6 cellular contexts compared by ENCODE assay signal in genomic region chr19:12913871-12914690, GRCh38. TPM values are rescaled to one million over a fixed set of nuclear protein-coding genes. Genes with fewer than 3 reads are reported as not detected.
DNase-seq lines count a peak whose midpoint lies in the region; ATAC-seq and TF ChIP-seq lines count a peak whose summit lies in the region.

No MANE protein-coding gene starts in this region.

- peak overlapping the region; percentile 77 for H3K4me3 Mint-ChIP-seq in T-helper 2 cell treated with Interferon-gamma antibody and Interleukin-4, amounts not matched to agents 5 μg/mL and 100 μg/mL, for 36 hours

- H3K27me3 ChIP-seq in upper lobe of left lung (no peaks in the 10 kb centered on the region), foreskin keratinocyte (no peaks in the 10 kb centered on the region)

- peaks cover 17% of the 10 kb centered on the region for H3K4me1 Mint-ChIP-seq in T-helper 2 cell treated with Interferon-gamma antibody and Interleukin-4, amounts not matched to agents 5 μg/mL and 100 μg/mL, for 36 hours (ENCODE audit: low read depth)

- ATAC-seq in upper lobe of left lung (ENCODE audit: low FRiP score in 2 of 2) (no peak), foreskin keratinocyte (no peak), HG03095 (IDR thresholded peaks at IDR 0.05; ENCODE audit: unreplicated experiment) (no peak)

- peaks cover 24 to 30% (median 26%) of the 10 kb centered on the region in 4 donors for H3K4me1 ChIP-seq in upper lobe of left lung
- H3K4me1 ChIP-seq in foreskin keratinocyte = no peaks in the 10 kb centered on the region

- no peaks in the 10 kb centered on the region for H3K36me3 Mint-ChIP-seq in T-helper 2 cell treated with Interferon-gamma antibody and Interleukin-4, amounts not matched to agents 5 μg/mL and 100 μg/mL, for 36 hours (ENCODE audit: low read depth)

- no peaks in the 10 kb centered on the region for H3K9me3 Mint-ChIP-seq in T-helper 2 cell treated with Interferon-gamma antibody and Interleukin-4, amounts not matched to agents 5 μg/mL and 100 μg/mL, for 36 hours

- no peaks in the 10 kb centered on the region for H3K9me3 ChIP-seq in upper lobe of left lung

- H3K27ac Mint-ChIP-seq in T-helper 2 cell treated with Interferon-gamma antibody and Interleukin-4, amounts not matched to agents 5 μg/mL and 100 μg/mL, for 36 hours = peak overlapping the region; percentile 94

- TF ChIP-seq CTCF in upper lobe of left lung (IDR thresholded peaks at IDR 0.05) (no peak), foreskin keratinocyte (conservative IDR thresholded peaks at IDR 0.05) (no peak)

- no peaks in the 10 kb centered on the region for H3K36me3 ChIP-seq in upper lobe of left lung

- H3K27ac ChIP-seq in upper lobe of left lung (peak overlapping the region; percentile 13 to 73 (median 59)), foreskin keratinocyte (no peak overlapping the region)

- H3K4me3 ChIP-seq in upper lobe of left lung = no peak overlapping the region

- TF ChIP-seq EP300 in upper lobe of left lung (IDR thresholded peaks at IDR 0.05) = no peak

- peaks cover under 1% of the 10 kb centered on the region for H3K27me3 Mint-ChIP-seq in T-helper 2 cell treated with Interferon-gamma antibody and Interleukin-4, amounts not matched to agents 5 μg/mL and 100 μg/mL, for 36 hours (ENCODE audit: low read depth)

- 41 to 48% methylated on average over 8 to 12 of the region's 12 CpGs for WGBS in upper lobe of left lung, 2 donors

- DNase-seq in GF-D8 (lab: John Stamatoyannopoulos, UW) (peak; percentile 97), fibroblast of peridontal ligament (ENCODE audit: extremely low read depth) (peak; percentile 44), upper lobe of left lung (peak in 1 of 2 donors; percentile 30), foreskin keratinocyte (no peak)
- peak; percentile 33 for DNase-seq in T-helper 2 cell treated with Interferon-gamma antibody and Interleukin-4, amounts not matched to agents 5 μg/mL and 100 μg/mL, for 36 hours (ENCODE audit: low spot score)

- no peak for TF ChIP-seq POLR2A in upper lobe of left lung (IDR thresholded peaks at IDR 0.05)

RNA-seq across cellular contexts. Expression of gene SYCE2, which starts 5.0 kb away (rescaled TPM):
- not detected for total RNA-seq in upper lobe of left lung
- total RNA-seq in foreskin keratinocyte = 0.32 and 0.37 TPM in 2 replicates
- polyA plus RNA-seq in foreskin keratinocyte = 0.38 and 0.41 TPM in 2 replicates

RNA-seq across cellular contexts. Expression of gene FARSA, which starts 19.4 kb away (rescaled TPM):
- total RNA-seq in upper lobe of left lung (100 to 1,000 TPM in 1 of 6 donors, 10 to 100 TPM in 5; 35.3 to 104 (median 53.4) TPM), foreskin keratinocyte (79.8 and 90.9 TPM in 2 replicates)
- 106 and 116 TPM in 2 replicates for polyA plus RNA-seq in foreskin keratinocyte

RNA-seq across cellular contexts. Expression of gene GCDH, which starts 23.1 kb away (rescaled TPM):
- 10 to 100 TPM; 19.3 to 47.1 (median 33.3) TPM for total RNA-seq in upper lobe of left lung
- total RNA-seq in foreskin keratinocyte = 18.6 and 21.5 TPM in 2 replicates
- polyA plus RNA-seq in foreskin keratinocyte = 17.8 and 21.4 TPM in 2 replicates

RNA-seq across cellular contexts. Expression of gene CALR, which starts 24.3 kb away (rescaled TPM):
- total RNA-seq in upper lobe of left lung (1,000 to 10,000 TPM in 1 of 6 donors, 100 to 1,000 TPM in 5; 171 to 1,351 (median 423) TPM), foreskin keratinocyte (1,472 and 1,606 TPM in 2 replicates)
- polyA plus RNA-seq in foreskin keratinocyte = 1,259 and 1,387 TPM in 2 replicates

RNA-seq across cellular contexts. Expression of gene KLF1, which starts 27.1 kb away (rescaled TPM):
- total RNA-seq in upper lobe of left lung = under 1 TPM in 4 of 6 donors, not detected in 2; 0.17 to 0.89 (median 0.42) TPM
- 0.11 TPM in 1 of 2 replicates, not detected in the other for total RNA-seq in foreskin keratinocyte
- polyA plus RNA-seq in foreskin keratinocyte = 0.11 and 0.12 TPM in 2 replicates

Comparison
In these comparisons a context has a peak if more than half of its experiments do, and no peak if none do; other contexts are left out.
1. DNase-seq: peak in GF-D8 (single experiment), T-helper 2 cell treated with Interferon-gamma antibody and Interleukin-4, amounts not matched to agents 5 μg/mL and 100 μg/mL, for 36 hours (single experiment) and fibroblast of peridontal ligament (single experiment); none in foreskin keratinocyte (0 of 2).